Comparison of ENCODE assay signal across 23 cellular contexts in genomic region chr13:70784590-70784989, GRCh38.
"Had no signal": no experiment of that assay in that cellular context is flagged by ENCODE, and none has a peak within 500 bp of the region (broad histone marks: within the 10 kb centered on the region; RNA-seq: fewer than 3 reads in every experiment).

No MANE protein-coding gene starts in this region.

- H3K4me1 ChIP-seq: breast epithelium, stomach, thyroid gland, upper lobe of left lung, vagina had no signal

- H3K27me3 ChIP-seq: breast epithelium, stomach, thyroid gland, upper lobe of left lung, vagina had no signal

- H3K27ac ChIP-seq: breast epithelium, stomach, thyroid gland, upper lobe of left lung, vagina had no signal

- H3K4me3 ChIP-seq: breast epithelium, stomach, thyroid gland, upper lobe of left lung, vagina had no signal

- H3K36me3 ChIP-seq: breast epithelium, stomach, thyroid gland, upper lobe of left lung, vagina had no signal

- H3K9me3 ChIP-seq: breast epithelium, stomach, thyroid gland, upper lobe of left lung, vagina had no signal

- ATAC-seq: activated CD4-positive, alpha-beta T cell treated with anti-CD3 and anti-CD28 coated beads for 36 hours; activated CD8-positive, alpha-beta memory T cell treated with anti-CD3 and anti-CD28 coated beads, Interleukin-2, amount 10 ng/mL, durations not matched to agents 7 days and 5 days; activated CD8-positive, alpha-beta T cell treated with anti-CD3 and anti-CD28 coated beads, Interleukin-2, amount 10 ng/mL, durations not matched to agents 7 days and 5 days; activated naive CD4-positive, alpha-beta T cell treated with anti-CD3 and anti-CD28 coated beads, Interleukin-2, amount 50 U/mL, for 72 hours; activated T-cell treated with anti-CD3 and anti-CD28 coated beads, Interleukin-2, amount 50 U/mL, for 72 hours; left cardiac atrium; right cardiac atrium; stimulated activated naive B cell treated with anti-CD40 and anti-IgM and Interleukin-4, amounts not matched to agents 10 μg/mL and 1 μg/mL and 100 μg/mL, for 72 hours had no signal

- DNase-seq: activated CD4-positive, alpha-beta T cell treated with anti-CD3 and anti-CD28 coated beads for 36 hours; activated CD4-positive, CD25-positive, alpha-beta regulatory T cell; activated CD8-positive, alpha-beta memory T cell treated with anti-CD3 and anti-CD28 coated beads, Interleukin-2, amount 10 ng/mL, durations not matched to agents 7 days and 5 days; activated CD8-positive, alpha-beta T cell treated with anti-CD3 and anti-CD28 coated beads, Interleukin-2, amount 10 ng/mL, durations not matched to agents 7 days and 5 days; activated naive CD4-positive, alpha-beta T cell; activated T-cell treated with anti-CD3 and anti-CD28 coated beads, Interleukin-2, amount 50 U/mL, for 72 hours; central memory CD4-positive, alpha-beta T cell; head of caudate nucleus; hippocampal formation; left cardiac atrium; naive B cell; nephron progenitor cell; posterior cingulate gyrus; right cardiac atrium; stimulated activated CD4-positive, alpha-beta T cell treated with anti-CD3 and anti-CD28 coated beads, Interleukin-15, amount 100 ng/mL, for 24 hours; stimulated activated CD4-positive, alpha-beta T cell treated with anti-CD3 and anti-CD28 coated beads, Interleukin-2, amount 100 ng/mL, for 24 hours; stimulated activated naive B cell treated with anti-CD40 and anti-IgM and Interleukin-4, amounts not matched to agents 10 μg/mL and 1 μg/mL and 100 μg/mL, for 72 hours; stomach; thyroid gland; upper lobe of left lung had no signal
